In the genomic region with DNA sequence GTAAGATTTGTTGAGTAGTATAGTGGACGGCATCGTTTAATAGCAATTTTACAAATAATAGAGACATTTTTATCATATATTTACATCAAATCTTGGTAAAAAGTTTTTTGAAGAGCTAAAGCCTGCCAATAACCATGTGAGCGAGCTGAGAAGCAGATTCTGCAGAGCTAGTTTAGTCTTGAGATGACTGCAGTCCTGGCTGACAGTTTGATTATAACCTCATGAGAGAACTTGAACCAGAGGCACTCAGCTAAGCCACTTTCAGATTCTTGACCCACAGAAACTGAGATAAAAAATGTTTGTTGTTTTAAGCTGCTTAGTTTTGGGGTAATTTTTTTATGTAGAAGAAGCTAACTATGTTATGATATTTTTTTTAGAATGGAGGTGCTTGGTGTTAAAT, we compare ENCODE assay signal across 15 cellular contexts.
A peak's percentile ranks its signal among the peaks of the same experiment; 100 is the strongest.
DNase-seq lines count a peak whose midpoint lies in the region; ATAC-seq and TF ChIP-seq lines count a peak whose summit lies in the region.
"Had no signal": no experiment of that assay in that cellular context is flagged by ENCODE, and none has a peak within 500 bp of the region (broad histone marks: within the 10 kb centered on the region; RNA-seq: fewer than 3 reads in every experiment).

No MANE protein-coding gene starts in this region.

- DNase-seq in AG08396 (ENCODE audit: low spot score) (peak; percentile 12), IMR-90 (peak; percentile 7), mesenchymal stem cell (no peak), SKM-1 treated with dmso at 0.1 percent for 144 hours (lab: John Stamatoyannopoulos, UW; ENCODE audit: unreplicated experiment) (no peak), sciatic nerve (ENCODE audit: low spot score) (no peak), A172 (ENCODE audit: low spot score) (no peak), C1 segment of cervical spinal cord (lab: John Stamatoyannopoulos, UW) (no peak)
- DNase-seq in central memory CD8-positive, alpha-beta T cell (ENCODE audit: low spot score in 2 of 2), result no peak
- DNase-seq: 8988T; BE2C; Caco-2; CD4-positive, alpha-beta T cell; GM23248 had no signal

- no TSS peak for BruUV-seq in IMR-90 (replicated peaks; lab: Mats Ljungman, UMichigan)

- H3K4me1 ChIP-seq in IMR-90 (ENCODE audit: control insufficient read depth, insufficient read depth, low read length), result no peaks in the 10 kb centered on the region
- H3K4me1 ChIP-seq in mesenchymal stem cell (ENCODE audit: control insufficient read depth, insufficient read depth, low read depth, low read length), result no peaks in the 10 kb centered on the region
- H3K4me1 ChIP-seq: BE2C, Caco-2, HAP-1 had no signal

- no peaks in the 10 kb centered on the region for H3K27me3 Mint-ChIP-seq in central memory CD8-positive, alpha-beta T cell
- H3K27me3 Mint-ChIP-seq: CD4-positive, alpha-beta T cell had no signal

- no peaks in the 10 kb centered on the region for H3K9me3 Mint-ChIP-seq in central memory CD8-positive, alpha-beta T cell

- no peaks in the 10 kb centered on the region for H3K36me3 Mint-ChIP-seq in central memory CD8-positive, alpha-beta T cell (ENCODE audit: insufficient read depth)

- CTCF ChIA-PET in IMR-90 (lab: Yijun Ruan, JAX), result no interaction called here

- no peak for TF ChIP-seq CTCF in IMR-90 (conservative IDR thresholded peaks at IDR 0.05; ENCODE audit: low read depth, low read length)

- no peak overlapping the region for H2AK5ac ChIP-seq in IMR-90 (ENCODE audit: low read depth, low read length)
- no peak overlapping the region for H2AK5ac ChIP-seq in mesenchymal stem cell (ENCODE audit: low read length, severe bottlenecking)

- H3K9ac ChIP-seq in IMR-90 (ENCODE audit: low read depth, low read length) (no peak overlapping the region), mesenchymal stem cell (ENCODE audit: low read length) (peak overlapping the region; percentile 26)
- H3K9ac ChIP-seq: GM23248 had no signal

- H4K8ac ChIP-seq in IMR-90 (ENCODE audit: low read depth in 2 of 2, low read length in 2 of 2), result no peak overlapping the region
- H4K8ac ChIP-seq in mesenchymal stem cell (ENCODE audit: low read length), result no peak overlapping the region

- POLR2A ChIA-PET in IMR-90 (lab: Charles Lee; ENCODE audit: unreplicated experiment), result no interaction called here

- ATAC-seq in IMR-90 (ENCODE audit: low read depth) (no peak; the same call in 1 of the 2 replicates), sciatic nerve (no peak)
- ATAC-seq in central memory CD8-positive, alpha-beta T cell (replicated peaks; ENCODE audit: extremely low read depth, poor library complexity, severe bottlenecking), result no peak

- no peak overlapping the region for H3K4me3 Mint-ChIP-seq in central memory CD8-positive, alpha-beta T cell
- H3K4me3 Mint-ChIP-seq: CD4-positive, alpha-beta T cell had no signal

- H4K91ac ChIP-seq in IMR-90 (ENCODE audit: insufficient read depth, low read depth, low read length) (no peak overlapping the region), mesenchymal stem cell (ENCODE audit: low read length) (no peak overlapping the region)

- no peaks in the 10 kb centered on the region for H3K9me3 ChIP-seq in IMR-90 (ENCODE audit: control insufficient read depth, insufficient read depth, low read length)
- no peaks in the 10 kb centered on the region for H3K9me3 ChIP-seq in mesenchymal stem cell (ENCODE audit: control insufficient read depth, low read length)
- H3K9me3 ChIP-seq: BE2C, Caco-2, HAP-1 had no signal

- WGBS in IMR-90 (ENCODE audit: extremely low coverage in 2 of 2, insufficient read length in 1 of 2), 2 experiments, result 20% methylated on average over 1 of the region's 3 CpGs; no CpG with 5 or more reads in 1 of the 2 experiments
- WGBS in mesenchymal stem cell, result 100% methylated on average over 1 of the region's 3 CpGs

- H2BK120ac ChIP-seq in IMR-90 (ENCODE audit: low read depth, low read length), result no peak overlapping the region
- H2BK120ac ChIP-seq in mesenchymal stem cell (ENCODE audit: low read depth, low read length), result no peak overlapping the region

- H2BK20ac ChIP-seq in IMR-90 (ENCODE audit: low read depth, low read length), result no peak overlapping the region

- peaks cover 32% of the 10 kb centered on the region for H3K4me1 Mint-ChIP-seq in central memory CD8-positive, alpha-beta T cell

- no peak overlapping the region for H3K4me3 ChIP-seq in IMR-90 (ENCODE audit: insufficient read depth, low read depth, low read length)
- H3K4me3 ChIP-seq in mesenchymal stem cell (ENCODE audit: insufficient read depth in 1 of 2, low read depth in 1 of 2, low read length in 2 of 2), result no peak overlapping the region
- H3K4me3 ChIP-seq: GM23248, HAP-1 had no signal

- H3K36me3 ChIP-seq in IMR-90 (ENCODE audit: control insufficient read depth, insufficient read depth, low read length), result no peaks in the 10 kb centered on the region
- no peaks in the 10 kb centered on the region for H3K36me3 ChIP-seq in mesenchymal stem cell (ENCODE audit: control insufficient read depth in 1 of 2, insufficient read depth in 2 of 2, low read depth in 1 of 2, low read length in 2 of 2)
- H3K36me3 ChIP-seq: BE2C, HAP-1 had no signal

- no peak overlapping the region for H3K56ac ChIP-seq in IMR-90 (ENCODE audit: extremely low read depth, insufficient read depth, low read length)

- H3K14ac ChIP-seq in IMR-90 (replicated peaks; ENCODE audit: low read depth, low read length) (no peak overlapping the region), mesenchymal stem cell (ENCODE audit: low read length in 2 of 2) (no peak overlapping the region)

- H3K18ac ChIP-seq in IMR-90 (ENCODE audit: low read depth, low read length), result no peak overlapping the region
- no peak overlapping the region for H3K18ac ChIP-seq in mesenchymal stem cell (ENCODE audit: low read depth in 1 of 2, low read length in 2 of 2)

- H4K20me1 ChIP-seq in IMR-90 (ENCODE audit: insufficient read depth, low read length), result no peaks in the 10 kb centered on the region

- H3K9me1 ChIP-seq in IMR-90 (ENCODE audit: insufficient read depth, low read length), result no peaks in the 10 kb centered on the region

- no peak for TF ChIP-seq POLR2A in IMR-90 (IDR thresholded peaks at IDR 0.05; ENCODE audit: low read depth, low read length)

- no peak overlapping the region for H3K23ac ChIP-seq in IMR-90 (ENCODE audit: low read depth, low read length)
- no peak overlapping the region for H3K23ac ChIP-seq in mesenchymal stem cell (ENCODE audit: low read length in 2 of 2)

- H2BK15ac ChIP-seq in IMR-90 (ENCODE audit: low read depth, low read length) (no peak overlapping the region), mesenchymal stem cell (ENCODE audit: low read depth, poor library complexity, severe bottlenecking) (no peak overlapping the region)

- peak overlapping the region; percentile 29 for H3K27ac Mint-ChIP-seq in central memory CD8-positive, alpha-beta T cell (ENCODE audit: low read depth)

- H2BK5ac ChIP-seq in IMR-90 (ENCODE audit: low read depth, low read length, poor library complexity, severe bottlenecking), result no peak overlapping the region
- no peak overlapping the region for H2BK5ac ChIP-seq in mesenchymal stem cell (ENCODE audit: low read depth, low read length, poor library complexity, severe bottlenecking)

- H3K4ac ChIP-seq in IMR-90 (ENCODE audit: low read depth, low read length) (no peak overlapping the region), mesenchymal stem cell (ENCODE audit: low read depth in 1 of 2, low read length in 2 of 2) (no peak overlapping the region)

- dilution Hi-C loops in IMR-90 (cut with HindIII; ENCODE audit: low sequenced_read_pairs, unreplicated experiment), result no loop called here

- intact Hi-C loops in IMR-90 (cut with micrococcal nuclease), result no loop called here
- intact Hi-C loops in sciatic nerve (cut with DNase I), result no loop called here

- TF ChIP-seq RAD21 in IMR-90 (IDR thresholded peaks at IDR 0.05; ENCODE audit: low read length), result no peak

- H2AFZ ChIP-seq in IMR-90 (replicated peaks; ENCODE audit: low read length, poor library complexity) (no peak overlapping the region), mesenchymal stem cell (ENCODE audit: low read depth, low read length) (no peak overlapping the region)
- H2AFZ ChIP-seq: GM23248 had no signal

- H2BK12ac ChIP-seq in mesenchymal stem cell (ENCODE audit: low read length in 2 of 2), result no peak overlapping the region

- H2AK9ac ChIP-seq in IMR-90 (replicated peaks; ENCODE audit: low read depth, low read length, poor library complexity), result no peak overlapping the region

- no peaks in the 10 kb centered on the region for H3K79me1 ChIP-seq in IMR-90 (ENCODE audit: low read depth in 1 of 2, low read length in 2 of 2)
- H3K79me1 ChIP-seq in mesenchymal stem cell (replicated peaks; ENCODE audit: low read length, poor library complexity, severe bottlenecking), result no peaks in the 10 kb centered on the region

- no peaks in the 10 kb centered on the region for H3K27me3 ChIP-seq in IMR-90 (ENCODE audit: control insufficient read depth, insufficient read depth, low read length)
- H3K27me3 ChIP-seq in mesenchymal stem cell (ENCODE audit: control insufficient read depth in 1 of 2, insufficient read depth in 1 of 2, low read length in 2 of 2), result no peaks in the 10 kb centered on the region
- H3K27me3 ChIP-seq: BE2C had no signal

- H4K5ac ChIP-seq in IMR-90 (ENCODE audit: low read depth, low read length), result no peak overlapping the region

- in situ Hi-C loops in IMR-90 (cut with MboI; ENCODE audit: low sequenced_read_pairs), result no loop called here

- no peak overlapping the region for H3K4me2 ChIP-seq in IMR-90 (ENCODE audit: low read depth, low read length)
- H3K4me2 ChIP-seq in mesenchymal stem cell (ENCODE audit: low read length, poor library complexity, severe bottlenecking), result no peak overlapping the region

- H3K27ac ChIP-seq in IMR-90 (ENCODE audit: insufficient read depth, low read length), result no peak overlapping the region
- no peak overlapping the region for H3K27ac ChIP-seq in mesenchymal stem cell (ENCODE audit: low read length, poor library complexity, severe bottlenecking)
- H3K27ac ChIP-seq: C4-2B, GM23248 had no signal

TF ChIP-seq in IMR-90, 13 proteins besides CTCF, POLR2A, EP300 and RAD21 (continues in another document):
- TF ChIP-seq BHLHE40 (IDR thresholded peaks at IDR 0.05; ENCODE audit: low read depth, low read length) (no peak), MAFK (IDR thresholded peaks at IDR 0.05; ENCODE audit: low read depth, low read length) (no peak), MXI1 (IDR thresholded peaks at IDR 0.05; ENCODE audit: borderline replicate concordance, low read depth, low read length) (no peak), CHD1 (IDR thresholded peaks at IDR 0.05; ENCODE audit: low read depth, low read length) (no peak), NFE2L2 (IDR thresholded peaks at IDR 0.05; ENCODE audit: low read depth, low read length) (no peak), RFX5 (IDR thresholded peaks at IDR 0.05; ENCODE audit: low read depth, low read length) (no peak)
- TF ChIP-seq, protein P1, sequence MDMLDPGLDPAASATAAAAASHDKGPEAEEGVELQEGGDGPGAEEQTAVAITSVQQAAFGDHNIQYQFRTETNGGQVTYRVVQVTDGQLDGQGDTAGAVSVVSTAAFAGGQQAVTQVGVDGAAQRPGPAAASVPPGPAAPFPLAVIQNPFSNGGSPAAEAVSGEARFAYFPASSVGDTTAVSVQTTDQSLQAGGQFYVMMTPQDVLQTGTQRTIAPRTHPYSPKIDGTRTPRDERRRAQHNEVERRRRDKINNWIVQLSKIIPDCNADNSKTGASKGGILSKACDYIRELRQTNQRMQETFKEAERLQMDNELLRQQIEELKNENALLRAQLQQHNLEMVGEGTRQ (IDR thresholded peaks at IDR 0.05; ENCODE audit: low read depth, low read length), result no peak

Comparison
In these comparisons a context has a peak if more than half of its experiments do, and no peak if none do; other contexts are left out.
1. DNase-seq: peak in AG08396 (single experiment) and IMR-90 (single experiment); none in central memory CD8-positive, alpha-beta T cell (0 of 2), mesenchymal stem cell (single experiment), SKM-1 treated with dmso at 0.1 percent for 144 hours (single experiment), sciatic nerve (single experiment), A172 (single experiment) and C1 segment of cervical spinal cord (0 of 14).